ENCODE assay signal across 15 cellular contexts in the genomic region with DNA sequence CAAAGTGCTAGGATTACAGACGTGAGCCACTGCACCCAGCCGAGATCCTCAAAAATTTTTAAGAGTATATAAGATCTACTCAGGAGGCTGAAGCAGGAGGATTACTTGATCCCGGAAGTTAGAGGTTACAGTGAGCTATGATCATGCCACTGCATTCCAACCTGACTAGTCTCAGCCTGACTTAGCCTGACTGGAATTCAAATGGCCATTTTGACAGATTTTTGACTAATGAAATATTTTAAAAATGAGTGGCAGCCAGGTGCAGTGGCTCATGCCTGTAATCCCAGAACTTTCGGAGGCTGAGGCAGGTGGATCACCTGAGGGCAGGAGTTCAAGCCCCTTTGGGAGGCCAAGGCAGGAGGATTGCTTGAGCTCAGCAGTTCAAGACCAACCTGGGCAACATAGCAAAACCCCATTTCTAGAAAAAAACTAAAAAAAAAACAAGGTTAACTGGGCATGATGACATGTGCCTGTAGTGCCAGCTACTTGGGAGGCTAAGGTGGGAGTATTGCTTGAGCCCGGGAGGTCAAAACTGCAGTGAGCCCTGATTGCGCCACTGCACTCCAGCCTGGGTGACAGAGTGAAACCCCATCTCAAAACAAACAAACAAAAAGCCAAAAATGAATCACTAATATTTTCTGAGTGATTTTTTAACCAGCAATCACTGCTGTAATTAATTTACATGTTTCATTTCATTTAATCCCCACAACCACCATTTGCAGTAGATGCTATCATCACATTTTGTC. TPM values are rescaled to one million over a fixed set of nuclear protein-coding genes. Genes with fewer than 3 reads are reported as not detected.
A peak's percentile ranks its signal among the peaks of the same experiment; 100 is the strongest.
DNase-seq lines count a peak whose midpoint lies in the region; ATAC-seq and TF ChIP-seq lines count a peak whose summit lies in the region.
"Had no signal": no experiment of that assay in that cellular context is flagged by ENCODE, and none has a peak within 500 bp of the region (broad histone marks: within the 10 kb centered on the region; RNA-seq: fewer than 3 reads in every experiment).

No MANE protein-coding gene starts in this region.

- BruUV-seq in A673 (replicated peaks; lab: Mats Ljungman, UMichigan), result no TSS peak

- no peaks in the 10 kb centered on the region for H3K9me3 ChIP-seq in SJCRH30 (replicated peaks)
- H3K9me3 ChIP-seq in skeletal muscle satellite cell (replicated peaks; ENCODE audit: low read length), result no peaks in the 10 kb centered on the region
- no peaks in the 10 kb centered on the region for H3K9me3 ChIP-seq in A673 (ENCODE audit: low read depth, low read length, poor library complexity, severe bottlenecking)

- H3K4me1 ChIP-seq in SJCRH30, result peaks cover 15% of the 10 kb centered on the region
- peaks cover 79% of the 10 kb centered on the region for H3K4me1 ChIP-seq in skeletal muscle satellite cell (ENCODE audit: control insufficient read depth, insufficient read depth, low read length)
- peaks cover 14% of the 10 kb centered on the region for H3K4me1 ChIP-seq in A673 (ENCODE audit: insufficient read depth, low read length, poor library complexity, severe bottlenecking)

- H3K36me3 ChIP-seq in SJCRH30 (no peaks in the 10 kb centered on the region), skeletal muscle satellite cell (ENCODE audit: insufficient read depth, low read length) (peaks cover 12% of the 10 kb centered on the region), A673 (ENCODE audit: insufficient read depth, low read length, poor library complexity, severe bottlenecking) (peaks cover 6% of the 10 kb centered on the region)

- in situ Hi-C loops in GM13977 (cut with MboI; ENCODE audit: low pct_unique_long_range_greater_than_20kb, low sequenced_read_pairs, unreplicated experiment), result loop anchor here (25.0 kb wide), 1 partner anchor 230 kb away; no protein-coding TSS in a partner anchor

- POLR2A ChIA-PET in A673 (lab: Charles Lee; ENCODE audit: low non-redundant PET), result no interaction called here

- peak overlapping the region; percentile 24; the same call in 1 of the 2 replicates for H3K27ac ChIP-seq in SJCRH30
- no peak overlapping the region for H3K27ac ChIP-seq in A673 (ENCODE audit: low read depth, low read length, poor library complexity, severe bottlenecking)

- TF ChIP-seq CTCF in fibroblast of pulmonary artery (IDR thresholded peaks at IDR 0.05; ENCODE audit: low read length, missing control alignments), result no peak
- TF ChIP-seq CTCF in GM13977 (IDR thresholded peaks at IDR 0.05; ENCODE audit: extremely low read depth, insufficient read depth, missing control alignments), result no peak
- no peak for TF ChIP-seq CTCF in A673 (conservative IDR thresholded peaks at IDR 0.05; ENCODE audit: low read depth, low read length)

- H3K27me3 ChIP-seq in SJCRH30, result no peaks in the 10 kb centered on the region
- no peaks in the 10 kb centered on the region for H3K27me3 ChIP-seq in skeletal muscle satellite cell (ENCODE audit: control insufficient read depth, insufficient read depth, low read length)
- H3K27me3 ChIP-seq in A673 (replicated peaks; ENCODE audit: insufficient read depth, low read depth, low read length, poor library complexity), result no peaks in the 10 kb centered on the region

- H3K9ac ChIP-seq in skeletal muscle satellite cell (ENCODE audit: low read depth, low read length), result peak overlapping the region; percentile 85

- CTCF ChIA-PET in A673 (lab: Charles Lee), result interaction anchor here (0.7 to 3.3 kb wide), 3 partner anchors 57 to 90 kb away, joined by 3 to 42 read pairs (median 12); no protein-coding TSS in a partner anchor

- H3K4me2 ChIP-seq in skeletal muscle satellite cell (ENCODE audit: low read length), result peak overlapping the region; percentile 75

- peak; percentile 39 for DNase-seq in GM03348 (ENCODE audit: low spot score)
- no peak for DNase-seq in SJCRH30
- DNase-seq in fibroblast of pulmonary artery (ENCODE audit: low read depth), result peak; percentile 62
- no peak for DNase-seq in middle frontal gyrus (ENCODE audit: extremely low spot score, low spot score)
- no peak for DNase-seq in GM13977 (ENCODE audit: low spot score)
- DNase-seq in A673 (ENCODE audit: low spot score), result no peak
- DNase-seq: activated CD4-positive, alpha-beta T cell treated with anti-CD3 and anti-CD28 coated beads, Interleukin-2, amount 50 U/mL, for 1 hour; activated naive CD4-positive, alpha-beta T cell treated with Interleukin-2 at 50 U/mL for 16 hours; naive B cell; NCI-H1092; NCI-H524 treated with DMSO at 0.1 percent for 48 hours; stimulated activated CD4-positive, alpha-beta T cell treated with anti-CD3 and anti-CD28 coated beads, Interleukin-2, amount 100 ng/mL, for 48 hours had no signal

- no peak overlapping the region for H3K4me3 ChIP-seq in SJCRH30
- H3K4me3 ChIP-seq in fibroblast of pulmonary artery (replicated peaks; ENCODE audit: low read depth, low read length), result no peak overlapping the region
- peak overlapping the region; percentile 10 for H3K4me3 ChIP-seq in skeletal muscle satellite cell (ENCODE audit: low read length)
- H3K4me3 ChIP-seq in A673 (ENCODE audit: low read depth, low read length, poor library complexity, severe bottlenecking), result no peak overlapping the region
- H3K4me3 ChIP-seq: GM12878 had no signal

- ATAC-seq in GM18519 (IDR thresholded peaks at IDR 0.05; ENCODE audit: low FRiP score, unreplicated experiment), result no peak
- ATAC-seq: GM12878 had no signal

- intact Hi-C loops in A673 (cut with micrococcal nuclease; ENCODE audit: unreplicated experiment), result loop anchor here (1.0 to 10.0 kb wide), 3 partner anchors 83 to 295 kb away; a partner anchor contains a TSS

RNA-seq across cellular contexts. Expression of a gene that starts 16.6 kb away (rescaled TPM):
- 65.0 and 68.4 TPM in 2 replicates for total RNA-seq in SJCRH30 (2014; rRNA removed; shearing (Covaris generic))
- total RNA-seq in skeletal muscle satellite cell (2012; rRNA removed), result 81.4 and 100 TPM in 2 replicates
- total RNA-seq in A673 (2021), result 65.6 and 72.2 TPM in 2 replicates

RNA-seq across cellular contexts. Expression of a gene that starts 29.9 kb away (rescaled TPM):
- 265 and 269 TPM in 2 replicates for total RNA-seq in SJCRH30 (2014; rRNA removed; shearing (Covaris generic))
- total RNA-seq in skeletal muscle satellite cell (2012; rRNA removed), result 161 and 166 TPM in 2 replicates
- total RNA-seq in A673 (2021), result 296 and 317 TPM in 2 replicates

RNA-seq across cellular contexts. Expression of a gene that starts 55.1 kb away (rescaled TPM):
- 1,211 and 1,265 TPM in 2 replicates for total RNA-seq in SJCRH30 (2014; rRNA removed; shearing (Covaris generic))
- total RNA-seq in skeletal muscle satellite cell (2012; rRNA removed), result 652 and 1,273 TPM in 2 replicates
- total RNA-seq in A673 (2021), result 268 and 339 TPM in 2 replicates

Comparison
In these comparisons a context has a peak if more than half of its experiments do, and no peak if none do; other contexts are left out.
1. DNase-seq: peak in GM03348 (single experiment) and fibroblast of pulmonary artery (single experiment); none in SJCRH30 (0 of 2), middle frontal gyrus (single experiment), GM13977 (single experiment) and A673 (single experiment).